Comparison of ENCODE assay signal across 1 cellular context in the genomic region with DNA sequence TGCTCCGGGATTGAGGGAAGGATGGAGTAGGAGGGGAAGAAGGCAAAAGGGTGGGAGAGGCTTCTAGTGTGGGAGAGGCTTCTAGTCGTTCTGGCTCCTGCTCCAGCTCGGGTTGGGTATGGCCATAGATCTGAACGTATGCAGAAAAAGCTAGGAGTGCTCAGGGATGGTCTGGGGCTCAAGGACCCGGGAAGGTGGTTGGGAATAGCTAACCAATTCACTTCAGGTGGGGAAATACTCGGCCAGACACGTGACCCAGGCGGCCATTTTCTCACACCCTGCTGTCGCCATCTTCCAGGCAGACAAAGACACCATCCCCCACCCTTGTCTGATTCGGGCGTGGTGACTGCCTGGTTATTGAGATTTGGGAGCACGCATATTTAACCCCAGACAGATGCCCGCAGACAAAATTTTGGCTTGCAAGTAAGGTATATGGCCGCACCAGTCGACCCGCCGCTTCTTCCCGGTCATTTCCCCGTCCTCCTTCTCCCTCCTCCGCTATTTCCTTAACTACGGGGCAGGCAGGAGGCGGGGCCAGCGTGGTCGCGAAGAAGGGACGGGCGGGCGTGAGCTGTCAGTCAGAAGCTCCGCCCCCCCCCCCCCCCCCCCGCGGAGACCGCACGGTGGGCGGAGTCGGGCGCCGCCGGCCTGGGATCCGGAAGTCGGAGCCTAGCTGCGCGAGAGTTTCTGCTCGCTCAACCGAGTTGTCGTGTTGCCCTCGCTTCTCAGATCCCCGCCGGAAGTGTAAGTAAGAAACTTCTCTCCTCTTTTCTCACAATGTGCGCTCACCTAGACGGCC.
TF ChIP-seq lines count a peak whose summit lies in the region.

A gene with protein sequence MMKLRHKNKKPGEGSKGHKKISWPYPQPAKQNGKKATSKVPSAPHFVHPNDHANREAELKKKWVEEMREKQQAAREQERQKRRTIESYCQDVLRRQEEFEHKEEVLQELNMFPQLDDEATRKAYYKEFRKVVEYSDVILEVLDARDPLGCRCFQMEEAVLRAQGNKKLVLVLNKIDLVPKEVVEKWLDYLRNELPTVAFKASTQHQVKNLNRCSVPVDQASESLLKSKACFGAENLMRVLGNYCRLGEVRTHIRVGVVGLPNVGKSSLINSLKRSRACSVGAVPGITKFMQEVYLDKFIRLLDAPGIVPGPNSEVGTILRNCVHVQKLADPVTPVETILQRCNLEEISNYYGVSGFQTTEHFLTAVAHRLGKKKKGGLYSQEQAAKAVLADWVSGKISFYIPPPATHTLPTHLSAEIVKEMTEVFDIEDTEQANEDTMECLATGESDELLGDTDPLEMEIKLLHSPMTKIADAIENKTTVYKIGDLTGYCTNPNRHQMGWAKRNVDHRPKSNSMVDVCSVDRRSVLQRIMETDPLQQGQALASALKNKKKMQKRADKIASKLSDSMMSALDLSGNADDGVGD (plus strand): TSS at position 661 of the 799 bp plus-strand sequence. CDS start 2,348 bp downstream, outside the sequence.

TF ChIP-seq in HepG2, 621 proteins besides CTCF, POLR2A, EP300 and RAD21 (continued from another document and continues in another):
- TF ChIP-seq YEATS4 (CRISPR knock-in tag; IDR thresholded peaks at IDR 0.05; ENCODE audit: borderline replicate concordance) (peak; percentile 68; the same call in 1 of the 2 replicates), ZNF180 (CRISPR knock-in tag; IDR thresholded peaks at IDR 0.05; ENCODE audit: borderline replicate concordance, low read depth) (no peak), ZNF143 (CRISPR knock-in tag; IDR thresholded peaks at IDR 0.05) (no peak), MTF1 (CRISPR knock-in tag; IDR thresholded peaks at IDR 0.05) (no peak), PRMT3 (CRISPR knock-in tag; IDR thresholded peaks at IDR 0.05; ENCODE audit: borderline replicate concordance, low read depth) (no peak), ZNF17 (CRISPR knock-in tag; IDR thresholded peaks at IDR 0.05) (no peak), SP140L (CRISPR knock-in tag; IDR thresholded peaks at IDR 0.05; ENCODE audit: borderline replicate concordance) (no peak), ZNF562 (CRISPR knock-in tag; IDR thresholded peaks at IDR 0.05; ENCODE audit: borderline replicate concordance) (no peak), ZNF235 (CRISPR knock-in tag; IDR thresholded peaks at IDR 0.05; ENCODE audit: borderline replicate concordance) (no peak), CHD4 (IDR thresholded peaks at IDR 0.05; ENCODE audit: borderline replicate concordance, low read length) (no peak), MAFG (CRISPR knock-in tag; IDR thresholded peaks at IDR 0.05) (no peak), SOX5 (CRISPR knock-in tag; IDR thresholded peaks at IDR 0.05; ENCODE audit: borderline replicate concordance) (no peak), FLYWCH1 (CRISPR knock-in tag; IDR thresholded peaks at IDR 0.05) (no peak), ATRX (CRISPR knock-in tag; IDR thresholded peaks at IDR 0.05; ENCODE audit: borderline replicate concordance) (no peak), GFI1 (CRISPR knock-in tag; IDR thresholded peaks at IDR 0.05; ENCODE audit: borderline replicate concordance) (no peak), CENPX (CRISPR knock-in tag; IDR thresholded peaks at IDR 0.05) (no peak), ZNF615 (CRISPR knock-in tag; IDR thresholded peaks at IDR 0.05; ENCODE audit: borderline replicate concordance) (no peak), ZNF260 (CRISPR knock-in tag; IDR thresholded peaks at IDR 0.05; ENCODE audit: borderline replicate concordance, low read depth) (no peak), ARNTL (CRISPR knock-in tag; IDR thresholded peaks at IDR 0.05) (no peak), ZNF121 (CRISPR knock-in tag; IDR thresholded peaks at IDR 0.05) (no peak), SSRP1 (CRISPR knock-in tag; IDR thresholded peaks at IDR 0.05) (no peak), TARDBP (CRISPR knock-in tag; IDR thresholded peaks at IDR 0.05) (no peak), DNMT1 (CRISPR knock-in tag; IDR thresholded peaks at IDR 0.05) (no peak), TCF7 (IDR thresholded peaks at IDR 0.05; ENCODE audit: low read depth) (no peak), ATF1 (CRISPR knock-in tag; IDR thresholded peaks at IDR 0.05) (no peak), ZKSCAN1 (IDR thresholded peaks at IDR 0.05; ENCODE audit: low read length) (no peak), ZNF296 (CRISPR knock-in tag; conservative IDR thresholded peaks at IDR 0.05) (no peak), NFE2 (CRISPR knock-in tag; IDR thresholded peaks at IDR 0.05) (no peak)
- TF ChIP-seq, protein P1, sequence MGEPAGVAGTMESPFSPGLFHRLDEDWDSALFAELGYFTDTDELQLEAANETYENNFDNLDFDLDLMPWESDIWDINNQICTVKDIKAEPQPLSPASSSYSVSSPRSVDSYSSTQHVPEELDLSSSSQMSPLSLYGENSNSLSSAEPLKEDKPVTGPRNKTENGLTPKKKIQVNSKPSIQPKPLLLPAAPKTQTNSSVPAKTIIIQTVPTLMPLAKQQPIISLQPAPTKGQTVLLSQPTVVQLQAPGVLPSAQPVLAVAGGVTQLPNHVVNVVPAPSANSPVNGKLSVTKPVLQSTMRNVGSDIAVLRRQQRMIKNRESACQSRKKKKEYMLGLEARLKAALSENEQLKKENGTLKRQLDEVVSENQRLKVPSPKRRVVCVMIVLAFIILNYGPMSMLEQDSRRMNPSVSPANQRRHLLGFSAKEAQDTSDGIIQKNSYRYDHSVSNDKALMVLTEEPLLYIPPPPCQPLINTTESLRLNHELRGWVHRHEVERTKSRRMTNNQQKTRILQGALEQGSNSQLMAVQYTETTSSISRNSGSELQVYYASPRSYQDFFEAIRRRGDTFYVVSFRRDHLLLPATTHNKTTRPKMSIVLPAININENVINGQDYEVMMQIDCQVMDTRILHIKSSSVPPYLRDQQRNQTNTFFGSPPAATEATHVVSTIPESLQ (CRISPR knock-in tag; conservative IDR thresholded peaks at IDR 0.05) = no peak
- TF ChIP-seq, protein P2, sequence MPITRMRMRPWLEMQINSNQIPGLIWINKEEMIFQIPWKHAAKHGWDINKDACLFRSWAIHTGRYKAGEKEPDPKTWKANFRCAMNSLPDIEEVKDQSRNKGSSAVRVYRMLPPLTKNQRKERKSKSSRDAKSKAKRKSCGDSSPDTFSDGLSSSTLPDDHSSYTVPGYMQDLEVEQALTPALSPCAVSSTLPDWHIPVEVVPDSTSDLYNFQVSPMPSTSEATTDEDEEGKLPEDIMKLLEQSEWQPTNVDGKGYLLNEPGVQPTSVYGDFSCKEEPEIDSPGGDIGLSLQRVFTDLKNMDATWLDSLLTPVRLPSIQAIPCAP (CRISPR knock-in tag; IDR thresholded peaks at IDR 0.05; ENCODE audit: low read depth) = no peak
- TF ChIP-seq, protein P3, sequence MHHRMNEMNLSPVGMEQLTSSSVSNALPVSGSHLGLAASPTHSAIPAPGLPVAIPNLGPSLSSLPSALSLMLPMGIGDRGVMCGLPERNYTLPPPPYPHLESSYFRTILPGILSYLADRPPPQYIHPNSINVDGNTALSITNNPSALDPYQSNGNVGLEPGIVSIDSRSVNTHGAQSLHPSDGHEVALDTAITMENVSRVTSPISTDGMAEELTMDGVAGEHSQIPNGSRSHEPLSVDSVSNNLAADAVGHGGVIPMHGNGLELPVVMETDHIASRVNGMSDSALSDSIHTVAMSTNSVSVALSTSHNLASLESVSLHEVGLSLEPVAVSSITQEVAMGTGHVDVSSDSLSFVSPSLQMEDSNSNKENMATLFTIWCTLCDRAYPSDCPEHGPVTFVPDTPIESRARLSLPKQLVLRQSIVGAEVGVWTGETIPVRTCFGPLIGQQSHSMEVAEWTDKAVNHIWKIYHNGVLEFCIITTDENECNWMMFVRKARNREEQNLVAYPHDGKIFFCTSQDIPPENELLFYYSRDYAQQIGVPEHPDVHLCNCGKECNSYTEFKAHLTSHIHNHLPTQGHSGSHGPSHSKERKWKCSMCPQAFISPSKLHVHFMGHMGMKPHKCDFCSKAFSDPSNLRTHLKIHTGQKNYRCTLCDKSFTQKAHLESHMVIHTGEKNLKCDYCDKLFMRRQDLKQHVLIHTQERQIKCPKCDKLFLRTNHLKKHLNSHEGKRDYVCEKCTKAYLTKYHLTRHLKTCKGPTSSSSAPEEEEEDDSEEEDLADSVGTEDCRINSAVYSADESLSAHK (CRISPR knock-in tag; IDR thresholded peaks at IDR 0.05; ENCODE audit: borderline replicate concordance) = no peak
- TF ChIP-seq, protein P4, sequence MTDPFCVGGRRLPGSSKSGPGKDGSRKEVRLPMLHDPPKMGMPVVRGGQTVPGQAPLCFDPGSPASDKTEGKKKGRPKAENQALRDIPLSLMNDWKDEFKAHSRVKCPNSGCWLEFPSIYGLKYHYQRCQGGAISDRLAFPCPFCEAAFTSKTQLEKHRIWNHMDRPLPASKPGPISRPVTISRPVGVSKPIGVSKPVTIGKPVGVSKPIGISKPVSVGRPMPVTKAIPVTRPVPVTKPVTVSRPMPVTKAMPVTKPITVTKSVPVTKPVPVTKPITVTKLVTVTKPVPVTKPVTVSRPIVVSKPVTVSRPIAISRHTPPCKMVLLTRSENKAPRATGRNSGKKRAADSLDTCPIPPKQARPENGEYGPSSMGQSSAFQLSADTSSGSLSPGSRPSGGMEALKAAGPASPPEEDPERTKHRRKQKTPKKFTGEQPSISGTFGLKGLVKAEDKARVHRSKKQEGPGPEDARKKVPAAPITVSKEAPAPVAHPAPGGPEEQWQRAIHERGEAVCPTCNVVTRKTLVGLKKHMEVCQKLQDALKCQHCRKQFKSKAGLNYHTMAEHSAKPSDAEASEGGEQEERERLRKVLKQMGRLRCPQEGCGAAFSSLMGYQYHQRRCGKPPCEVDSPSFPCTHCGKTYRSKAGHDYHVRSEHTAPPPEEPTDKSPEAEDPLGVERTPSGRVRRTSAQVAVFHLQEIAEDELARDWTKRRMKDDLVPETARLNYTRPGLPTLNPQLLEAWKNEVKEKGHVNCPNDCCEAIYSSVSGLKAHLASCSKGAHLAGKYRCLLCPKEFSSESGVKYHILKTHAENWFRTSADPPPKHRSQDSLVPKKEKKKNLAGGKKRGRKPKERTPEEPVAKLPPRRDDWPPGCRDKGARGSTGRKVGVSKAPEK (CRISPR knock-in tag; IDR thresholded peaks at IDR 0.05; ENCODE audit: borderline replicate concordance) = no peak
- TF ChIP-seq, protein P5, sequence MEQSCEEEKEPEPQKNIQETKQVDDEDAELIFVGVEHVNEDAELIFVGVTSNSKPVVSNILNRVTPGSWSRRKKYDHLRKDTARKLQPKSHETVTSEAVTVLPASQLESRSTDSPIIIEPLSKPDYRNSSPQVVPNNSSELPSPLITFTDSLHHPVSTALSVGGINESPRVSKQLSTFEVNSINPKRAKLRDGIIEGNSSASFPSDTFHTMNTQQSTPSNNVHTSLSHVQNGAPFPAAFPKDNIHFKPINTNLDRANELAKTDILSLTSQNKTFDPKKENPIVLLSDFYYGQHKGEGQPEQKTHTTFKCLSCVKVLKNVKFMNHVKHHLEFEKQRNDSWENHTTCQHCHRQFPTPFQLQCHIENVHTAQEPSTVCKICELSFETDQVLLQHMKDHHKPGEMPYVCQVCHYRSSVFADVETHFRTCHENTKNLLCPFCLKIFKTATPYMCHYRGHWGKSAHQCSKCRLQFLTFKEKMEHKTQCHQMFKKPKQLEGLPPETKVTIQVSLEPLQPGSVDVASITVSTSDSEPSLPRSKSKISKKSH (CRISPR knock-in tag; IDR thresholded peaks at IDR 0.05; ENCODE audit: borderline replicate concordance) = no peak
- TF ChIP-seq, protein P6, sequence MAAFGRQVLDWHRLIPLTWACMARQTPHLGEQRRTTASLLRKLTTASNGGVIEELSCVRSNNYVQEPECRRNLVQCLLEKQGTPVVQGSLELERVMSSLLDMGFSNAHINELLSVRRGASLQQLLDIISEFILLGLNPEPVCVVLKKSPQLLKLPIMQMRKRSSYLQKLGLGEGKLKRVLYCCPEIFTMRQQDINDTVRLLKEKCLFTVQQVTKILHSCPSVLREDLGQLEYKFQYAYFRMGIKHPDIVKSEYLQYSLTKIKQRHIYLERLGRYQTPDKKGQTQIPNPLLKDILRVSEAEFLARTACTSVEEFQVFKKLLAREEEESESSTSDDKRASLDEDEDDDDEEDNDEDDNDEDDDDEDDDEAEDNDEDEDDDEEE (CRISPR knock-in tag; IDR thresholded peaks at IDR 0.05) = no peak
- TF ChIP-seq, protein P7, sequence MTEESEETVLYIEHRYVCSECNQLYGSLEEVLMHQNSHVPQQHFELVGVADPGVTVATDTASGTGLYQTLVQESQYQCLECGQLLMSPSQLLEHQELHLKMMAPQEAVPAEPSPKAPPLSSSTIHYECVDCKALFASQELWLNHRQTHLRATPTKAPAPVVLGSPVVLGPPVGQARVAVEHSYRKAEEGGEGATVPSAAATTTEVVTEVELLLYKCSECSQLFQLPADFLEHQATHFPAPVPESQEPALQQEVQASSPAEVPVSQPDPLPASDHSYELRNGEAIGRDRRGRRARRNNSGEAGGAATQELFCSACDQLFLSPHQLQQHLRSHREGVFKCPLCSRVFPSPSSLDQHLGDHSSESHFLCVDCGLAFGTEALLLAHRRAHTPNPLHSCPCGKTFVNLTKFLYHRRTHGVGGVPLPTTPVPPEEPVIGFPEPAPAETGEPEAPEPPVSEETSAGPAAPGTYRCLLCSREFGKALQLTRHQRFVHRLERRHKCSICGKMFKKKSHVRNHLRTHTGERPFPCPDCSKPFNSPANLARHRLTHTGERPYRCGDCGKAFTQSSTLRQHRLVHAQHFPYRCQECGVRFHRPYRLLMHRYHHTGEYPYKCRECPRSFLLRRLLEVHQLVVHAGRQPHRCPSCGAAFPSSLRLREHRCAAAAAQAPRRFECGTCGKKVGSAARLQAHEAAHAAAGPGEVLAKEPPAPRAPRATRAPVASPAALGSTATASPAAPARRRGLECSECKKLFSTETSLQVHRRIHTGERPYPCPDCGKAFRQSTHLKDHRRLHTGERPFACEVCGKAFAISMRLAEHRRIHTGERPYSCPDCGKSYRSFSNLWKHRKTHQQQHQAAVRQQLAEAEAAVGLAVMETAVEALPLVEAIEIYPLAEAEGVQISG (CRISPR knock-in tag; IDR thresholded peaks at IDR 0.05) = no peak
- TF ChIP-seq, protein P8, sequence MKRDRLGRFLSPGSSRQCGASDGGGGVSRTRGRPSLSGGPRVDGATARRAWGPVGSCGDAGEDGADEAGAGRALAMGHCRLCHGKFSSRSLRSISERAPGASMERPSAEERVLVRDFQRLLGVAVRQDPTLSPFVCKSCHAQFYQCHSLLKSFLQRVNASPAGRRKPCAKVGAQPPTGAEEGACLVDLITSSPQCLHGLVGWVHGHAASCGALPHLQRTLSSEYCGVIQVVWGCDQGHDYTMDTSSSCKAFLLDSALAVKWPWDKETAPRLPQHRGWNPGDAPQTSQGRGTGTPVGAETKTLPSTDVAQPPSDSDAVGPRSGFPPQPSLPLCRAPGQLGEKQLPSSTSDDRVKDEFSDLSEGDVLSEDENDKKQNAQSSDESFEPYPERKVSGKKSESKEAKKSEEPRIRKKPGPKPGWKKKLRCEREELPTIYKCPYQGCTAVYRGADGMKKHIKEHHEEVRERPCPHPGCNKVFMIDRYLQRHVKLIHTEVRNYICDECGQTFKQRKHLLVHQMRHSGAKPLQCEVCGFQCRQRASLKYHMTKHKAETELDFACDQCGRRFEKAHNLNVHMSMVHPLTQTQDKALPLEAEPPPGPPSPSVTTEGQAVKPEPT (CRISPR knock-in tag; IDR thresholded peaks at IDR 0.05; ENCODE audit: low read depth) = no peak
- TF ChIP-seq, protein P9, sequence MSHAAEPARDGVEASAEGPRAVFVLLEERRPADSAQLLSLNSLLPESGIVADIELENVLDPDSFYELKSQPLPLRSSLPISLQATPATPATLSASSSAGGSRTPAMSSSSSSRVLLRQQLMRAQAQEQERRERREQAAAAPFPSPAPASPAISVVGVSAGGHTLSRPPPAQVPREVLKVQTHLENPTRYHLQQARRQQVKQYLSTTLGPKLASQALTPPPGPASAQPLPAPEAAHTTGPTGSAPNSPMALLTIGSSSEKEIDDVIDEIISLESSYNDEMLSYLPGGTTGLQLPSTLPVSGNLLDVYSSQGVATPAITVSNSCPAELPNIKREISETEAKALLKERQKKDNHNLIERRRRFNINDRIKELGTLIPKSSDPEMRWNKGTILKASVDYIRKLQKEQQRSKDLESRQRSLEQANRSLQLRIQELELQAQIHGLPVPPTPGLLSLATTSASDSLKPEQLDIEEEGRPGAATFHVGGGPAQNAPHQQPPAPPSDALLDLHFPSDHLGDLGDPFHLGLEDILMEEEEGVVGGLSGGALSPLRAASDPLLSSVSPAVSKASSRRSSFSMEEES (CRISPR knock-in tag; IDR thresholded peaks at IDR 0.05) = no peak
